ENCODE assay signal across 12 cellular contexts in genomic region chr15:75776075-75776443, GRCh38.
DNase-seq lines count a peak whose midpoint lies in the region; ATAC-seq lines count a peak whose summit lies in the region.
"Had no signal": no experiment of that assay in that cellular context is flagged by ENCODE, and none has a peak within 500 bp of the region (broad histone marks: within the 10 kb centered on the region; RNA-seq: fewer than 3 reads in every experiment).

No MANE protein-coding gene starts in this region.

- H3K9me3 ChIP-seq in NT2/D1 (ENCODE audit: insufficient read depth, low read length), result peaks cover 10% of the 10 kb centered on the region; the same call in 1 of the 2 replicates

- DNase-seq in GM04504 (ENCODE audit: low read depth) (peak; percentile 4), NT2/D1 (ENCODE audit: low read depth, low spot score) (peak; percentile 43), fibroblast of gingiva (ENCODE audit: low read depth) (peak; percentile 11), skeletal muscle cell (ENCODE audit: low read depth) (peak; percentile 45)
- DNase-seq: anterior cingulate cortex; GF-D8; NCI-H1694 treated with DMSO at 0.1 percent for 48 hours; NK-92 treated with Interleukin-12 subunit alpha and Interleukin-12 subunit beta, amount 100 ng/mL, for 24 hours; T-cell had no signal

- H3K9ac ChIP-seq in NT2/D1 (ENCODE audit: insufficient read length, low read depth), result no peak overlapping the region

- ATAC-seq in GM19452 (IDR thresholded peaks at IDR 0.05; ENCODE audit: unreplicated experiment), result no peak
- no peak for ATAC-seq in GM21528 (IDR thresholded peaks at IDR 0.05; ENCODE audit: low FRiP score, unreplicated experiment)
- ATAC-seq in GM18520 (IDR thresholded peaks at IDR 0.05; ENCODE audit: unreplicated experiment), result no peak
- ATAC-seq: T-cell had no signal

- no peaks in the 10 kb centered on the region for H3K36me3 ChIP-seq in NT2/D1 (ENCODE audit: insufficient read depth, insufficient read length, low read length)

- H3K4me1 ChIP-seq in NT2/D1 (ENCODE audit: insufficient read depth, insufficient read length), result peaks cover 10% of the 10 kb centered on the region

- peaks cover 6% of the 10 kb centered on the region for H3K27me3 ChIP-seq in NT2/D1 (ENCODE audit: insufficient read depth, insufficient read length)

- H3K4me3 ChIP-seq in NT2/D1 (ENCODE audit: insufficient read length, low read depth) (no peak overlapping the region), skeletal muscle cell (ENCODE audit: low read depth, low read length) (no peak overlapping the region)
